Comparison of ENCODE assay signal across 20 cellular contexts in the genomic region with DNA sequence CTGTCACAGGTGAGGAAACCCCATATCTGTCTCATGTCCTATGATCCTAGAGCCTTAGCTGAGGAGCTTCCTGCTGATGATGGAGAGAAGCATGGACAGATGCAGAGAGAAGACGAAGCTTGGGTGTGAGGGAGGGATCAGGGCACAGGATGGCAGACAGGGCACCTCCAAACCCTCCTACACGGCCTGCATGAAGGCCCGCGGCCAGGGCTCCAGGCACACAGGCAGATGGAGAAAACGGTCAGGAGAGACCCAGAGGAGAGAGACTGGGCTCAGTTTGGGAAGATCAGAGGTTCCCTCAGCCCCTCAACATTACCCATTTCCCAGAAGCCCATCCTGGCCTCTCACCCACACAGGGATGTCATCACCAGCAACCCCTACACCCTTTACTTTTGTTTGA. TPM values are rescaled to one million over a fixed set of nuclear protein-coding genes. Genes with fewer than 3 reads are reported as not detected.
"Had no signal": no experiment of that assay in that cellular context is flagged by ENCODE, and none has a peak within 500 bp of the region (broad histone marks: within the 10 kb centered on the region; RNA-seq: fewer than 3 reads in every experiment).

No MANE protein-coding gene starts in this region.

RNA-seq across cellular contexts. Expression of gene KIR2DL3, which starts 5.8 kb away (rescaled TPM):
- total RNA-seq: activated naive CD4-positive, alpha-beta T cell treated with anti-CD3 and anti-CD28 coated beads for 36 hours; activated naive CD8-positive, alpha-beta T cell treated with anti-CD3 and anti-CD28 coated beads for 36 hours; activated T-cell treated with anti-CD3 and anti-CD28 coated beads, Interleukin-2, amount 50 U/mL, for 72 hours; activated T-helper 1 cell treated with anti-CD3 and anti-CD28 coated beads, Interleukin-12 subunit alpha, Interleukin-12 subunit beta, Interleukin-2, Interleukin-4 antibody, amounts not matched to agents 30 ng/mL and 10 ng/mL and 1 ng/mL, durations not matched to agents 14 hours and 24 hours and 36 hours; activated T-helper 17 cell treated with anti-CD3 and anti-CD28 coated beads, Interleukin-2, amount 50 U/mL, for 72 hours; activated T-helper 2 cell treated with anti-CD3 and anti-CD28 coated beads, Interferon-gamma antibody, Interleukin-2, Interleukin-4, amounts not matched to agents 10 μg/mL and 5 μg/mL and 100 μg/mL, durations not matched to agents 14 hours and 24 hours and 36 hours; aorta; ascending aorta; astrocyte; body of pancreas; breast epithelium; bronchial epithelial cell; cardiac muscle cell; cardiac septum; cerebellum had no signal
- polyA plus RNA-seq: aorta, cardiac muscle cell had no signal

RNA-seq across cellular contexts. Expression of gene KIR3DL3, which starts 19.8 kb away (rescaled TPM):
- total RNA-seq: activated naive CD4-positive, alpha-beta T cell treated with anti-CD3 and anti-CD28 coated beads for 36 hours; activated naive CD4-positive, alpha-beta T cell treated with anti-CD3 and anti-CD28 coated beads, Interleukin-2, amount 50 U/mL, for 72 hours; activated naive CD8-positive, alpha-beta T cell treated with anti-CD3 and anti-CD28 coated beads for 36 hours; activated naive CD8-positive, alpha-beta T cell treated with anti-CD3 and anti-CD28 coated beads, Interleukin-2, amount 10 ng/mL, durations not matched to agents 7 days and 5 days; activated T-cell treated with anti-CD3 and anti-CD28 coated beads, Interleukin-2, amount 50 U/mL, for 4 hours; activated T-cell treated with anti-CD3 and anti-CD28 coated beads, Interleukin-2, amount 50 U/mL, for 72 hours; activated T-helper 1 cell treated with anti-CD3 and anti-CD28 coated beads, Interleukin-12 subunit alpha, Interleukin-12 subunit beta, Interleukin-2, Interleukin-4 antibody, amounts not matched to agents 30 ng/mL and 10 ng/mL and 1 ng/mL, durations not matched to agents 14 hours and 24 hours and 36 hours; activated T-helper 17 cell treated with anti-CD3 and anti-CD28 coated beads, Interleukin-2, amount 50 U/mL, for 72 hours; activated T-helper 2 cell treated with anti-CD3 and anti-CD28 coated beads, Interferon-gamma antibody, Interleukin-2, Interleukin-4, amounts not matched to agents 10 μg/mL and 5 μg/mL and 100 μg/mL, durations not matched to agents 14 hours and 24 hours and 36 hours; adrenal gland; aorta; ascending aorta; astrocyte; body of pancreas; breast epithelium; bronchial epithelial cell; cardiac muscle cell; cardiac septum; cerebellum had no signal
- polyA plus RNA-seq: adipose tissue, adrenal gland, aorta, cardiac muscle cell had no signal

RNA-seq across cellular contexts. Expression of gene KIR2DL1, which starts 25.5 kb away (rescaled TPM):
- total RNA-seq: activated naive CD4-positive, alpha-beta T cell treated with anti-CD3 and anti-CD28 coated beads for 36 hours; activated naive CD4-positive, alpha-beta T cell treated with anti-CD3 and anti-CD28 coated beads, Interleukin-2, amount 50 U/mL, for 72 hours; activated naive CD8-positive, alpha-beta T cell treated with anti-CD3 and anti-CD28 coated beads for 36 hours; activated naive CD8-positive, alpha-beta T cell treated with anti-CD3 and anti-CD28 coated beads, Interleukin-2, amount 10 ng/mL, durations not matched to agents 7 days and 5 days; activated T-cell treated with anti-CD3 and anti-CD28 coated beads, Interleukin-2, amount 50 U/mL, for 4 hours; activated T-helper 1 cell treated with anti-CD3 and anti-CD28 coated beads, Interleukin-12 subunit alpha, Interleukin-12 subunit beta, Interleukin-2, Interleukin-4 antibody, amounts not matched to agents 30 ng/mL and 10 ng/mL and 1 ng/mL, durations not matched to agents 14 hours and 24 hours and 36 hours; activated T-helper 17 cell treated with anti-CD3 and anti-CD28 coated beads, Interleukin-2, amount 50 U/mL, for 72 hours; activated T-helper 2 cell treated with anti-CD3 and anti-CD28 coated beads, Interferon-gamma antibody, Interleukin-2, Interleukin-4, amounts not matched to agents 10 μg/mL and 5 μg/mL and 100 μg/mL, durations not matched to agents 14 hours and 24 hours and 36 hours; adrenal gland; aorta; ascending aorta; astrocyte; body of pancreas; breast epithelium; bronchial epithelial cell; cardiac muscle cell; cardiac septum; cerebellum had no signal
- polyA plus RNA-seq: adipose tissue, aorta, cardiac muscle cell had no signal

RNA-seq across cellular contexts. Expression of gene KIR2DL4, which starts 59.3 kb away (rescaled TPM):
- total RNA-seq: activated naive CD4-positive, alpha-beta T cell treated with anti-CD3 and anti-CD28 coated beads for 36 hours; activated naive CD8-positive, alpha-beta T cell treated with anti-CD3 and anti-CD28 coated beads for 36 hours; activated naive CD8-positive, alpha-beta T cell treated with anti-CD3 and anti-CD28 coated beads, Interleukin-2, amount 10 ng/mL, durations not matched to agents 7 days and 5 days; activated T-cell treated with anti-CD3 and anti-CD28 coated beads, Interleukin-2, amount 50 U/mL, for 4 hours; activated T-helper 17 cell treated with anti-CD3 and anti-CD28 coated beads, Interleukin-2, amount 50 U/mL, for 72 hours; activated T-helper 2 cell treated with anti-CD3 and anti-CD28 coated beads, Interferon-gamma antibody, Interleukin-2, Interleukin-4, amounts not matched to agents 10 μg/mL and 5 μg/mL and 100 μg/mL, durations not matched to agents 14 hours and 24 hours and 36 hours; aorta; ascending aorta; astrocyte; body of pancreas; bronchial epithelial cell; cardiac muscle cell; cardiac septum; cerebellum had no signal
- polyA plus RNA-seq: adipose tissue, cardiac muscle cell had no signal
